In the genomic region with DNA sequence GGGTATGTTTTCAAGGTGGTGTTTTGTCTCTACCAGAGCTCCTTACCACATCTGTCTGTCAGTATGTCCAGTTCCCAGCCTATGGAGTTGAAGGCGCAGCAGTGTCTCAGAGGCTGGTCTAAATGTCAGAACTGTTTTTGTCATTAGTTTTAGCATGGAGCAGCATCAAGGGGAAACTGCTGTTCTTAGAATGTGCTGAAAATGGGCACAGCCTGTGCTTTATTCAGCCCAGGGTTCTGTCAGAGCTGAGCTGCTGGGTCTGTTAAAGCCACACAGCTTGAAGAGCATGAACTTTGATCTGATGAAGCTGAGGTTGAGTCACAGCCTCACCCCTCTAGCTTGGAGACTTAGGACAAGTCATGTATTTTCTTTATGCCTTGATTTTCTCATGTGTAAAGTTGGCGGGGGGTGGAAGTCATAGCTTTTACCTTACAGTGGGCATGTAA, we compare ENCODE assay signal across 9 cellular contexts.
DNase-seq lines count a peak whose midpoint lies in the region; ATAC-seq and TF ChIP-seq lines count a peak whose summit lies in the region.
"Had no signal": no experiment of that assay in that cellular context is flagged by ENCODE, and none has a peak within 500 bp of the region (broad histone marks: within the 10 kb centered on the region; RNA-seq: fewer than 3 reads in every experiment).

No MANE protein-coding gene starts in this region.

- DNase-seq in CD4-positive, CD25-positive, alpha-beta regulatory T cell: peak in 1 of 3 donors; percentile 67
- peak; percentile 36 for DNase-seq in HT1080 (ENCODE audit: low read depth)
- peak; percentile 33 for DNase-seq in activated T-cell treated with anti-CD3 and anti-CD28 coated beads, Interleukin-2, amount 50 U/mL, for 4 hours
- DNase-seq in lower lobe of right lung: no peak
- DNase-seq in occipital lobe (lab: John Stamatoyannopoulos, UW): no peak
- no peak for DNase-seq in T-helper 9 cell

- peaks cover 51% of the 10 kb centered on the region for H3K4me1 ChIP-seq in CD4-positive, CD25-positive, alpha-beta regulatory T cell (ENCODE audit: control insufficient read depth, insufficient read depth, low read length, poor library complexity, severe bottlenecking)
- peaks cover 35% of the 10 kb centered on the region for H3K4me1 ChIP-seq in lower lobe of right lung

- peaks cover 0 to 12% (median 1%) of the 10 kb centered on the region in 7 donors for H3K9me3 Mint-ChIP-seq in CD4-positive, CD25-positive, alpha-beta regulatory T cell
- H3K9me3 Mint-ChIP-seq in activated T-cell treated with anti-CD3 and anti-CD28 coated beads, Interleukin-2, amount 50 U/mL, for 4 hours: peaks cover 7% of the 10 kb centered on the region

- H3K27ac Mint-ChIP-seq in CD4-positive, CD25-positive, alpha-beta regulatory T cell: peak overlapping the region; percentile 38 to 82 (median 70)

- peak overlapping the region; percentile 64 for H3K4me3 ChIP-seq in CD4-positive, CD25-positive, alpha-beta regulatory T cell (ENCODE audit: low read depth, low read length)
- H3K4me3 ChIP-seq in lower lobe of right lung: no peak overlapping the region
- H3K4me3 ChIP-seq: cardiac muscle cell had no signal

- peak overlapping the region; percentile 58 for H3K27ac ChIP-seq in CD4-positive, CD25-positive, alpha-beta regulatory T cell (ENCODE audit: insufficient read depth, low read length, poor library complexity, severe bottlenecking)
- H3K27ac ChIP-seq in lower lobe of right lung: peak overlapping the region; percentile 15
- H3K27ac ChIP-seq: cardiac muscle cell had no signal

- no peak for TF ChIP-seq CTCF in lower lobe of right lung (IDR thresholded peaks at IDR 0.05)

- H3K9me3 ChIP-seq in CD4-positive, CD25-positive, alpha-beta regulatory T cell (ENCODE audit: control insufficient read depth in 2 of 2, low read length in 2 of 2): peaks cover 0 to 10% of the 10 kb centered on the region in 2 experiments
- no peaks in the 10 kb centered on the region for H3K9me3 ChIP-seq in lower lobe of right lung

- no peaks in the 10 kb centered on the region for H3K36me3 ChIP-seq in CD4-positive, CD25-positive, alpha-beta regulatory T cell (ENCODE audit: control insufficient read depth, insufficient read depth, low read length)
- no peaks in the 10 kb centered on the region for H3K36me3 ChIP-seq in lower lobe of right lung
- H3K36me3 ChIP-seq: cardiac muscle cell had no signal

- peak; percentile 50 to 54 for ATAC-seq in CD4-positive, CD25-positive, alpha-beta regulatory T cell (ENCODE audit: low read depth in 2 of 2)
- ATAC-seq in activated T-cell treated with anti-CD3 and anti-CD28 coated beads, Interleukin-2, amount 50 U/mL, for 4 hours: peak; percentile 70 to 71
- ATAC-seq in lower lobe of right lung (peak; percentile 18 to 25), GM21367 (IDR thresholded peaks at IDR 0.05; ENCODE audit: unreplicated experiment) (no peak), GM21526 (IDR thresholded peaks at IDR 0.05; ENCODE audit: low FRiP score, unreplicated experiment) (no peak)

- no peaks in the 10 kb centered on the region for H3K27me3 ChIP-seq in CD4-positive, CD25-positive, alpha-beta regulatory T cell (ENCODE audit: control insufficient read depth, insufficient read depth, low read length)
- H3K27me3 ChIP-seq in lower lobe of right lung (ENCODE audit: low read depth): no peaks in the 10 kb centered on the region
- H3K27me3 ChIP-seq: cardiac muscle cell had no signal

- peaks cover 29 to 81% (median 59%) of the 10 kb centered on the region in 4 donors for H3K4me1 Mint-ChIP-seq in CD4-positive, CD25-positive, alpha-beta regulatory T cell
- H3K4me1 Mint-ChIP-seq in activated T-cell treated with anti-CD3 and anti-CD28 coated beads, Interleukin-2, amount 50 U/mL, for 4 hours (ENCODE audit: low read depth): peaks cover 71% of the 10 kb centered on the region

- H3K27me3 Mint-ChIP-seq in CD4-positive, CD25-positive, alpha-beta regulatory T cell: peaks cover 13% of the 10 kb centered on the region
- peaks cover 64% of the 10 kb centered on the region for H3K27me3 Mint-ChIP-seq in activated T-cell treated with anti-CD3 and anti-CD28 coated beads, Interleukin-2, amount 50 U/mL, for 4 hours (ENCODE audit: low read depth)

- H3K36me3 Mint-ChIP-seq in CD4-positive, CD25-positive, alpha-beta regulatory T cell: peaks cover 15% of the 10 kb centered on the region
- peaks cover 8% of the 10 kb centered on the region for H3K36me3 Mint-ChIP-seq in activated T-cell treated with anti-CD3 and anti-CD28 coated beads, Interleukin-2, amount 50 U/mL, for 4 hours (ENCODE audit: insufficient read depth)

- peak overlapping the region; percentile 43 to 83 (median 70) for H3K4me3 Mint-ChIP-seq in CD4-positive, CD25-positive, alpha-beta regulatory T cell
- H3K4me3 Mint-ChIP-seq in activated T-cell treated with anti-CD3 and anti-CD28 coated beads, Interleukin-2, amount 50 U/mL, for 4 hours: peak overlapping the region; percentile 50

- intact Hi-C loops in lower lobe of right lung (cut with DNase I): no loop called here

Comparison
In these comparisons a context has a peak if more than half of its experiments do, and no peak if none do; other contexts are left out.
1. ATAC-seq: peak in CD4-positive, CD25-positive, alpha-beta regulatory T cell (2 of 2), activated T-cell treated with anti-CD3 and anti-CD28 coated beads, Interleukin-2, amount 50 U/mL, for 4 hours (2 of 2) and lower lobe of right lung (2 of 2); none in GM21367 (single experiment) and GM21526 (single experiment).
2. DNase-seq: peak in HT1080 (single experiment) and activated T-cell treated with anti-CD3 and anti-CD28 coated beads, Interleukin-2, amount 50 U/mL, for 4 hours (single experiment); none in lower lobe of right lung (single experiment), occipital lobe (single experiment) and T-helper 9 cell (single experiment).